ENCODE assay signal across 9 cellular contexts in genomic region chr17:17824780-17825614, GRCh38. TPM values are rescaled to one million over a fixed set of nuclear protein-coding genes. Genes with fewer than 3 reads are reported as not detected.
DNase-seq lines count a peak whose midpoint lies in the region; ATAC-seq and TF ChIP-seq lines count a peak whose summit lies in the region.
"Had no signal": no experiment of that assay in that cellular context is flagged by ENCODE, and none has a peak within 500 bp of the region (broad histone marks: within the 10 kb centered on the region; RNA-seq: fewer than 3 reads in every experiment).

No MANE protein-coding gene starts in this region.

- DNase-seq in CD1c-positive myeloid dendritic cell (ENCODE audit: extremely low spot score) (peak; percentile 31), NB4 (ENCODE audit: low read depth) (peak; percentile 83), colonic mucosa (no peak), SIG-M5 treated with dmso at 0.1 percent for 504 hours (lab: John Stamatoyannopoulos, UW; ENCODE audit: unreplicated experiment) (no peak), cortex of kidney (lab: John Stamatoyannopoulos, UW) (no peak), MV-4-11 (lab: John Stamatoyannopoulos, UW) (no peak)
- DNase-seq in natural killer cell treated with Interleukin-12 subunit alpha and Interleukin-12 subunit beta and Interleukin-15 and Interleukin-18, amount 100 ng/mL, for 72 hours (ENCODE audit: low spot score), result no peak
- DNase-seq: activated B cell treated with CpG ODN at 0.5 μM for 24 hours had no signal

- peak overlapping the region; percentile 93 for H3K27ac ChIP-seq in colonic mucosa

- ATAC-seq in natural killer cell treated with Interleukin-12 subunit alpha and Interleukin-12 subunit beta and Interleukin-15 and Interleukin-18, amount 100 ng/mL, for 72 hours, result no peak
- no peak for ATAC-seq in HG03025 (IDR thresholded peaks at IDR 0.05; ENCODE audit: low FRiP score, unreplicated experiment)

- peak overlapping the region; percentile 64 for H3K4me3 Mint-ChIP-seq in natural killer cell treated with Interleukin-12 subunit alpha and Interleukin-12 subunit beta and Interleukin-15 and Interleukin-18, amount 100 ng/mL, for 72 hours

- no peaks in the 10 kb centered on the region for H3K9me3 ChIP-seq in colonic mucosa

- peaks cover 38% of the 10 kb centered on the region for H3K4me1 ChIP-seq in colonic mucosa

- H3K27ac Mint-ChIP-seq in natural killer cell treated with Interleukin-12 subunit alpha and Interleukin-12 subunit beta and Interleukin-15 and Interleukin-18, amount 100 ng/mL, for 72 hours, result peak overlapping the region in 1 of 2 donors; percentile 64

- TF ChIP-seq CTCF in NB4 (IDR thresholded peaks at IDR 0.05; ENCODE audit: low read depth, low read length) (no peak), colonic mucosa (IDR thresholded peaks at IDR 0.05) (no peak)

- H3K27me3 ChIP-seq in colonic mucosa, result no peaks in the 10 kb centered on the region

- H3K36me3 ChIP-seq in colonic mucosa, result no peaks in the 10 kb centered on the region

- H3K4me3 ChIP-seq in NB4 (ENCODE audit: low read depth, low read length), result no peak overlapping the region
- H3K4me3 ChIP-seq in colonic mucosa, result no peak overlapping the region

- H3K36me3 Mint-ChIP-seq in natural killer cell treated with Interleukin-12 subunit alpha and Interleukin-12 subunit beta and Interleukin-15 and Interleukin-18, amount 100 ng/mL, for 72 hours, result no peaks in the 10 kb centered on the region

- no peaks in the 10 kb centered on the region for H3K9me3 Mint-ChIP-seq in natural killer cell treated with Interleukin-12 subunit alpha and Interleukin-12 subunit beta and Interleukin-15 and Interleukin-18, amount 100 ng/mL, for 72 hours
- H3K9me3 Mint-ChIP-seq: activated B cell treated with CpG ODN at 0.5 μM for 24 hours had no signal

- H3K9ac ChIP-seq in colonic mucosa (ENCODE audit: low read depth in 2 of 2, low read length in 2 of 2), result peak overlapping the region; percentile 26 to 91

- no peak for TF ChIP-seq POLR2A in NB4 (IDR thresholded peaks at IDR 0.05; ENCODE audit: extremely low read depth, insufficient read length)

- peaks cover 34 to 45% of the 10 kb centered on the region in 2 donors for H3K4me1 Mint-ChIP-seq in natural killer cell treated with Interleukin-12 subunit alpha and Interleukin-12 subunit beta and Interleukin-15 and Interleukin-18, amount 100 ng/mL, for 72 hours (ENCODE audit: low read depth in 2 of 2)

- intact Hi-C loops in colonic mucosa (cut with DNase I), result no loop called here

- no peaks in the 10 kb centered on the region for H3K27me3 Mint-ChIP-seq in natural killer cell treated with Interleukin-12 subunit alpha and Interleukin-12 subunit beta and Interleukin-15 and Interleukin-18, amount 100 ng/mL, for 72 hours
- H3K27me3 Mint-ChIP-seq: activated B cell treated with CpG ODN at 0.5 μM for 24 hours had no signal

RNA-seq across cellular contexts. Expression of gene SREBF1, which starts 11.8 kb away (rescaled TPM):
- 100 to 1,000 TPM; 170 to 174 TPM for total RNA-seq in colonic mucosa
- 10 to 100 TPM; 55.8 to 73.5 TPM for total RNA-seq in natural killer cell treated with Interleukin-12 subunit alpha and Interleukin-12 subunit beta and Interleukin-15 and Interleukin-18, amount 100 ng/mL, for 72 hours

Comparison
In these comparisons a context has a peak if more than half of its experiments do, and no peak if none do; other contexts are left out.
1. DNase-seq: peak in CD1c-positive myeloid dendritic cell (single experiment) and NB4 (single experiment); none in colonic mucosa (single experiment), natural killer cell treated with Interleukin-12 subunit alpha and Interleukin-12 subunit beta and Interleukin-15 and Interleukin-18, amount 100 ng/mL, for 72 hours (single experiment), SIG-M5 treated with dmso at 0.1 percent for 504 hours (single experiment), cortex of kidney (single experiment) and MV-4-11 (single experiment).